In genomic region chr16:21158208-21159110, GRCh38 we compare ENCODE assay signal across 1 cellular context.
A peak's percentile ranks its signal among the peaks of the same experiment; 100 is the strongest.
TF ChIP-seq lines count a peak whose summit lies in the region.

LDAF1 (plus strand) TSS chr16:21158674; CDS start chr16:21161183, 2,509 bp downstream.

TF ChIP-seq in HepG2, 621 proteins besides CTCF, POLR2A, EP300 and RAD21 (continued from another document and continues in another):
- TF ChIP-seq ZNF142 (CRISPR knock-in tag; IDR thresholded peaks at IDR 0.05) (no peak), HDAC1 (CRISPR knock-in tag; IDR thresholded peaks at IDR 0.05) (peak; percentile 55; the same call in 1 of the 2 replicates), MTA1 (CRISPR knock-in tag; IDR thresholded peaks at IDR 0.05; ENCODE audit: borderline replicate concordance) (peak; percentile 78; the same call in 1 of the 2 replicates), ZSCAN9 (CRISPR knock-in tag; IDR thresholded peaks at IDR 0.05; ENCODE audit: borderline replicate concordance) (no peak), KDM1A (CRISPR knock-in tag; IDR thresholded peaks at IDR 0.05) (no peak), GFI1 (CRISPR knock-in tag; IDR thresholded peaks at IDR 0.05; ENCODE audit: borderline replicate concordance) (peak; percentile 46; the same call in 1 of the 2 replicates), IRX3 (CRISPR knock-in tag; IDR thresholded peaks at IDR 0.05; ENCODE audit: borderline replicate concordance, low read depth) (peak; percentile 40; the same call in 1 of the 2 replicates), ZNF296 (CRISPR knock-in tag; conservative IDR thresholded peaks at IDR 0.05) (0 out of 2 replicates have a peak, but pooled peaks have one; percentile 11), PRDM4 (CRISPR knock-in tag; IDR thresholded peaks at IDR 0.05; ENCODE audit: borderline replicate concordance) (no peak), PHF21A (CRISPR knock-in tag; IDR thresholded peaks at IDR 0.05) (peak; percentile 45; the same call in 1 of the 2 replicates), JDP2 (CRISPR knock-in tag; IDR thresholded peaks at IDR 0.05; ENCODE audit: borderline replicate concordance) (no peak), ZNF3 (CRISPR knock-in tag; IDR thresholded peaks at IDR 0.05) (no peak), SATB2 (CRISPR knock-in tag; IDR thresholded peaks at IDR 0.05) (no peak), NFAT5 (CRISPR knock-in tag; IDR thresholded peaks at IDR 0.05) (no peak), ZKSCAN1 (IDR thresholded peaks at IDR 0.05; ENCODE audit: low read length) (no peak)
- TF ChIP-seq, protein P1, sequence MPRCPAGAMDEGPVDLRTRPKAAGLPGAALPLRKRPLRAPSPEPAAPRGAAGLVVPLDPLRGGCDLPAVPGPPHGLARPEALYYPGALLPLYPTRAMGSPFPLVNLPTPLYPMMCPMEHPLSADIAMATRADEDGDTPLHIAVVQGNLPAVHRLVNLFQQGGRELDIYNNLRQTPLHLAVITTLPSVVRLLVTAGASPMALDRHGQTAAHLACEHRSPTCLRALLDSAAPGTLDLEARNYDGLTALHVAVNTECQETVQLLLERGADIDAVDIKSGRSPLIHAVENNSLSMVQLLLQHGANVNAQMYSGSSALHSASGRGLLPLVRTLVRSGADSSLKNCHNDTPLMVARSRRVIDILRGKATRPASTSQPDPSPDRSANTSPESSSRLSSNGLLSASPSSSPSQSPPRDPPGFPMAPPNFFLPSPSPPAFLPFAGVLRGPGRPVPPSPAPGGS (CRISPR knock-in tag; IDR thresholded peaks at IDR 0.05): peak; percentile 65; the same call in 1 of the 2 replicates
- TF ChIP-seq, protein P2, sequence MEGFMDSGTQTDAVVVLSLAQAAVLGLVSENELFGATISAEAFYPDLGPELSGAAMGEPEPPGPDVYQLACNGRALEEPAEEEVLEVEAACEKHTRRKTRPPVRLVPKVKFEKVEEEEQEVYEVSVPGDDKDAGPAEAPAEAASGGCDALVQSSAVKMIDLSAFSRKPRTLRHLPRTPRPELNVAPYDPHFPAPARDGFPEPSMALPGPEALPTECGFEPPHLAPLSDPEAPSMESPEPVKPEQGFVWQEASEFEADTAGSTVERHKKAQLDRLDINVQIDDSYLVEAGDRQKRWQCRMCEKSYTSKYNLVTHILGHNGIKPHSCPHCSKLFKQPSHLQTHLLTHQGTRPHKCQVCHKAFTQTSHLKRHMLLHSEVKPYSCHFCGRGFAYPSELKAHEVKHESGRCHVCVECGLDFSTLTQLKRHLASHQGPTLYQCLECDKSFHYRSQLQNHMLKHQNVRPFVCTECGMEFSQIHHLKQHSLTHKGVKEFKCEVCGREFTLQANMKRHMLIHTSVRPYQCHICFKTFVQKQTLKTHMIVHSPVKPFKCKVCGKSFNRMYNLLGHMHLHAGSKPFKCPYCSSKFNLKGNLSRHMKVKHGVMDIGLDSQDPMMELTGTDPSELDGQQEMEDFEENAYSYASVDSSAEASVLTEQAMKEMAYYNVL (CRISPR knock-in tag; IDR thresholded peaks at IDR 0.05; ENCODE audit: borderline replicate concordance): 0 out of 2 replicates have a peak, but pooled peaks have one; percentile 41
- TF ChIP-seq, protein P3, sequence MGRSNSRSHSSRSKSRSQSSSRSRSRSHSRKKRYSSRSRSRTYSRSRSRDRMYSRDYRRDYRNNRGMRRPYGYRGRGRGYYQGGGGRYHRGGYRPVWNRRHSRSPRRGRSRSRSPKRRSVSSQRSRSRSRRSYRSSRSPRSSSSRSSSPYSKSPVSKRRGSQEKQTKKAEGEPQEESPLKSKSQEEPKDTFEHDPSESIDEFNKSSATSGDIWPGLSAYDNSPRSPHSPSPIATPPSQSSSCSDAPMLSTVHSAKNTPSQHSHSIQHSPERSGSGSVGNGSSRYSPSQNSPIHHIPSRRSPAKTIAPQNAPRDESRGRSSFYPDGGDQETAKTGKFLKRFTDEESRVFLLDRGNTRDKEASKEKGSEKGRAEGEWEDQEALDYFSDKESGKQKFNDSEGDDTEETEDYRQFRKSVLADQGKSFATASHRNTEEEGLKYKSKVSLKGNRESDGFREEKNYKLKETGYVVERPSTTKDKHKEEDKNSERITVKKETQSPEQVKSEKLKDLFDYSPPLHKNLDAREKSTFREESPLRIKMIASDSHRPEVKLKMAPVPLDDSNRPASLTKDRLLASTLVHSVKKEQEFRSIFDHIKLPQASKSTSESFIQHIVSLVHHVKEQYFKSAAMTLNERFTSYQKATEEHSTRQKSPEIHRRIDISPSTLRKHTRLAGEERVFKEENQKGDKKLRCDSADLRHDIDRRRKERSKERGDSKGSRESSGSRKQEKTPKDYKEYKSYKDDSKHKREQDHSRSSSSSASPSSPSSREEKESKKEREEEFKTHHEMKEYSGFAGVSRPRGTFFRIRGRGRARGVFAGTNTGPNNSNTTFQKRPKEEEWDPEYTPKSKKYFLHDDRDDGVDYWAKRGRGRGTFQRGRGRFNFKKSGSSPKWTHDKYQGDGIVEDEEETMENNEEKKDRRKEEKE (IDR thresholded peaks at IDR 0.05): no peak
- TF ChIP-seq, protein P4, sequence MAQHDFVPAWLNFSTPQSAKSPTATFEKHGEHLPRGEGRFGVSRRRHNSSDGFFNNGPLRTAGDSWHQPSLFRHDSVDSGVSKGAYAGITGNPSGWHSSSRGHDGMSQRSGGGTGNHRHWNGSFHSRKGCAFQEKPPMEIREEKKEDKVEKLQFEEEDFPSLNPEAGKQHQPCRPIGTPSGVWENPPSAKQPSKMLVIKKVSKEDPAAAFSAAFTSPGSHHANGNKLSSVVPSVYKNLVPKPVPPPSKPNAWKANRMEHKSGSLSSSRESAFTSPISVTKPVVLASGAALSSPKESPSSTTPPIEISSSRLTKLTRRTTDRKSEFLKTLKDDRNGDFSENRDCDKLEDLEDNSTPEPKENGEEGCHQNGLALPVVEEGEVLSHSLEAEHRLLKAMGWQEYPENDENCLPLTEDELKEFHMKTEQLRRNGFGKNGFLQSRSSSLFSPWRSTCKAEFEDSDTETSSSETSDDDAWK (CRISPR knock-in tag; IDR thresholded peaks at IDR 0.05): no peak
- TF ChIP-seq, protein P5, sequence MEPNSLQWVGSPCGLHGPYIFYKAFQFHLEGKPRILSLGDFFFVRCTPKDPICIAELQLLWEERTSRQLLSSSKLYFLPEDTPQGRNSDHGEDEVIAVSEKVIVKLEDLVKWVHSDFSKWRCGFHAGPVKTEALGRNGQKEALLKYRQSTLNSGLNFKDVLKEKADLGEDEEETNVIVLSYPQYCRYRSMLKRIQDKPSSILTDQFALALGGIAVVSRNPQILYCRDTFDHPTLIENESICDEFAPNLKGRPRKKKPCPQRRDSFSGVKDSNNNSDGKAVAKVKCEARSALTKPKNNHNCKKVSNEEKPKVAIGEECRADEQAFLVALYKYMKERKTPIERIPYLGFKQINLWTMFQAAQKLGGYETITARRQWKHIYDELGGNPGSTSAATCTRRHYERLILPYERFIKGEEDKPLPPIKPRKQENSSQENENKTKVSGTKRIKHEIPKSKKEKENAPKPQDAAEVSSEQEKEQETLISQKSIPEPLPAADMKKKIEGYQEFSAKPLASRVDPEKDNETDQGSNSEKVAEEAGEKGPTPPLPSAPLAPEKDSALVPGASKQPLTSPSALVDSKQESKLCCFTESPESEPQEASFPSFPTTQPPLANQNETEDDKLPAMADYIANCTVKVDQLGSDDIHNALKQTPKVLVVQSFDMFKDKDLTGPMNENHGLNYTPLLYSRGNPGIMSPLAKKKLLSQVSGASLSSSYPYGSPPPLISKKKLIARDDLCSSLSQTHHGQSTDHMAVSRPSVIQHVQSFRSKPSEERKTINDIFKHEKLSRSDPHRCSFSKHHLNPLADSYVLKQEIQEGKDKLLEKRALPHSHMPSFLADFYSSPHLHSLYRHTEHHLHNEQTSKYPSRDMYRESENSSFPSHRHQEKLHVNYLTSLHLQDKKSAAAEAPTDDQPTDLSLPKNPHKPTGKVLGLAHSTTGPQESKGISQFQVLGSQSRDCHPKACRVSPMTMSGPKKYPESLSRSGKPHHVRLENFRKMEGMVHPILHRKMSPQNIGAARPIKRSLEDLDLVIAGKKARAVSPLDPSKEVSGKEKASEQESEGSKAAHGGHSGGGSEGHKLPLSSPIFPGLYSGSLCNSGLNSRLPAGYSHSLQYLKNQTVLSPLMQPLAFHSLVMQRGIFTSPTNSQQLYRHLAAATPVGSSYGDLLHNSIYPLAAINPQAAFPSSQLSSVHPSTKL (CRISPR knock-in tag; IDR thresholded peaks at IDR 0.05): peak; percentile 70; the same call in 1 of the 2 replicates
- TF ChIP-seq, protein P6, sequence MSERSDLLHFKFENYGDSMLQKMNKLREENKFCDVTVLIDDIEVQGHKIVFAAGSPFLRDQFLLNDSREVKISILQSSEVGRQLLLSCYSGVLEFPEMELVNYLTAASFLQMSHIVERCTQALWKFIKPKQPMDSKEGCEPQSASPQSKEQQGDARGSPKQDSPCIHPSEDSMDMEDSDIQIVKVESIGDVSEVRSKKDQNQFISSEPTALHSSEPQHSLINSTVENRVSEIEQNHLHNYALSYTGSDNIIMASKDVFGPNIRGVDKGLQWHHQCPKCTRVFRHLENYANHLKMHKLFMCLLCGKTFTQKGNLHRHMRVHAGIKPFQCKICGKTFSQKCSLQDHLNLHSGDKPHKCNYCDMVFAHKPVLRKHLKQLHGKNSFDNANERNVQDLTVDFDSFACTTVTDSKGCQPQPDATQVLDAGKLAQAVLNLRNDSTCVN (CRISPR knock-in tag; IDR thresholded peaks at IDR 0.05; ENCODE audit: borderline replicate concordance): no peak; the same call in 1 of the 2 replicates
